Comparison of ENCODE assay signal across 2 cellular contexts in the genomic region with DNA sequence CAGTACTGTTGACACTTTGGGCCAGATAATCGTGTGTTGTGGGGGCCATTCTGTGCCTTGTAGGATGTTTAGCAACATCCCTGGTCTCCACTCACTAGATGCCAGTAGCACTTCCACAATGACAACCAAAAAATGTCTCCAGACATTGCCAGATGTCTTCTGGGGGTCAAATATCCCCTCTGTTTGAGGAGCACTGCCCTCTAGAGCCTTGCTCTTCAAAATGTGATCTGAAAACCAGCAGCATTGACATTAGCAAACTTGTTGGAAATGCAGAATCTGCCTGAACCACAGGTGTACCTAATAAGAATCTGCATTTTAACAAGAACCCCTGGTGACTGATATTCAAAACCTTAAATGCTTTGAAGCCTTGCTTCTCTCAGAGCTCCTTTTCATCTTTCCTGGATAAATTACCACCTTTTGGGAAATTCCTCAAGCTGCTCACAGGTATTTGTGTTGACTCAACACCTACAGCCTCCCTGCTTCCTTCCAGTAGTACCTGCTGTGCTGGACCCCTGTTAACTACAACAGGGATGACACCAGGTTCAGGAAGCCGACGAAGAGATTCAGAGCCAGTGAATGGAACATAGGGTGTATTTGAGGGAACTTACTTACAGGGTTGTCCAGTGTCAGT.
TF ChIP-seq lines count a peak whose summit lies in the region.

No MANE protein-coding gene starts in this region.

TF ChIP-seq in HCT116, 20 proteins besides CTCF, POLR2A, EP300 and RAD21:
- TF ChIP-seq ZFX (IDR thresholded peaks at IDR 0.05) (no peak), EZH2 (IDR thresholded peaks at IDR 0.05) (no peak), ZNF274 (IDR thresholded peaks at IDR 0.05; ENCODE audit: low read depth, low read length) (no peak), SRF (IDR thresholded peaks at IDR 0.05; ENCODE audit: low read depth) (no peak), CBX3 (IDR thresholded peaks at IDR 0.05; ENCODE audit: low read depth) (no peak), JUND (IDR thresholded peaks at IDR 0.05) (no peak), TCF7L2 (IDR thresholded peaks at IDR 0.05; ENCODE audit: borderline replicate concordance, extremely low read depth, insufficient read depth, insufficient read length) (no peak), YY1 (IDR thresholded peaks at IDR 0.05; ENCODE audit: extremely low read depth, insufficient replicate concordance, low read depth, low read length) (no peak), EGR1 (IDR thresholded peaks at IDR 0.05; ENCODE audit: low read depth) (no peak), POLR2AphosphoS5 (IDR thresholded peaks at IDR 0.05; ENCODE audit: low read depth, low read length) (no peak), EZH2phosphoT487 (IDR thresholded peaks at IDR 0.05; ENCODE audit: borderline replicate concordance) (no peak), FOSL1 (IDR thresholded peaks at IDR 0.05; ENCODE audit: low read depth) (no peak)
- TF ChIP-seq, protein P1, sequence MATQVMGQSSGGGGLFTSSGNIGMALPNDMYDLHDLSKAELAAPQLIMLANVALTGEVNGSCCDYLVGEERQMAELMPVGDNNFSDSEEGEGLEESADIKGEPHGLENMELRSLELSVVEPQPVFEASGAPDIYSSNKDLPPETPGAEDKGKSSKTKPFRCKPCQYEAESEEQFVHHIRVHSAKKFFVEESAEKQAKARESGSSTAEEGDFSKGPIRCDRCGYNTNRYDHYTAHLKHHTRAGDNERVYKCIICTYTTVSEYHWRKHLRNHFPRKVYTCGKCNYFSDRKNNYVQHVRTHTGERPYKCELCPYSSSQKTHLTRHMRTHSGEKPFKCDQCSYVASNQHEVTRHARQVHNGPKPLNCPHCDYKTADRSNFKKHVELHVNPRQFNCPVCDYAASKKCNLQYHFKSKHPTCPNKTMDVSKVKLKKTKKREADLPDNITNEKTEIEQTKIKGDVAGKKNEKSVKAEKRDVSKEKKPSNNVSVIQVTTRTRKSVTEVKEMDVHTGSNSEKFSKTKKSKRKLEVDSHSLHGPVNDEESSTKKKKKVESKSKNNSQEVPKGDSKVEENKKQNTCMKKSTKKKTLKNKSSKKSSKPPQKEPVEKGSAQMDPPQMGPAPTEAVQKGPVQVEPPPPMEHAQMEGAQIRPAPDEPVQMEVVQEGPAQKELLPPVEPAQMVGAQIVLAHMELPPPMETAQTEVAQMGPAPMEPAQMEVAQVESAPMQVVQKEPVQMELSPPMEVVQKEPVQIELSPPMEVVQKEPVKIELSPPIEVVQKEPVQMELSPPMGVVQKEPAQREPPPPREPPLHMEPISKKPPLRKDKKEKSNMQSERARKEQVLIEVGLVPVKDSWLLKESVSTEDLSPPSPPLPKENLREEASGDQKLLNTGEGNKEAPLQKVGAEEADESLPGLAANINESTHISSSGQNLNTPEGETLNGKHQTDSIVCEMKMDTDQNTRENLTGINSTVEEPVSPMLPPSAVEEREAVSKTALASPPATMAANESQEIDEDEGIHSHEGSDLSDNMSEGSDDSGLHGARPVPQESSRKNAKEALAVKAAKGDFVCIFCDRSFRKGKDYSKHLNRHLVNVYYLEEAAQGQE (IDR thresholded peaks at IDR 0.05; ENCODE audit: low read depth) = no peak
- TF ChIP-seq, protein P2, sequence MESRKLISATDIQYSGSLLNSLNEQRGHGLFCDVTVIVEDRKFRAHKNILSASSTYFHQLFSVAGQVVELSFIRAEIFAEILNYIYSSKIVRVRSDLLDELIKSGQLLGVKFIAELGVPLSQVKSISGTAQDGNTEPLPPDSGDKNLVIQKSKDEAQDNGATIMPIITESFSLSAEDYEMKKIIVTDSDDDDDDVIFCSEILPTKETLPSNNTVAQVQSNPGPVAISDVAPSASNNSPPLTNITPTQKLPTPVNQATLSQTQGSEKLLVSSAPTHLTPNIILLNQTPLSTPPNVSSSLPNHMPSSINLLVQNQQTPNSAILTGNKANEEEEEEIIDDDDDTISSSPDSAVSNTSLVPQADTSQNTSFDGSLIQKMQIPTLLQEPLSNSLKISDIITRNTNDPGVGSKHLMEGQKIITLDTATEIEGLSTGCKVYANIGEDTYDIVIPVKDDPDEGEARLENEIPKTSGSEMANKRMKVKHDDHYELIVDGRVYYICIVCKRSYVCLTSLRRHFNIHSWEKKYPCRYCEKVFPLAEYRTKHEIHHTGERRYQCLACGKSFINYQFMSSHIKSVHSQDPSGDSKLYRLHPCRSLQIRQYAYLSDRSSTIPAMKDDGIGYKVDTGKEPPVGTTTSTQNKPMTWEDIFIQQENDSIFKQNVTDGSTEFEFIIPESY (IDR thresholded peaks at IDR 0.05; ENCODE audit: extremely low read depth, insufficient replicate concordance, low read length) = no peak

TF ChIP-seq in H1, 55 proteins besides CTCF, POLR2A, EP300 and RAD21:
- TF ChIP-seq KDM4A (IDR thresholded peaks at IDR 0.05; ENCODE audit: low read depth, low read length, severe bottlenecking) (no peak), SAP30 (IDR thresholded peaks at IDR 0.05; ENCODE audit: insufficient read depth, insufficient replicate concordance, low read length) (no peak), HDAC6 (IDR thresholded peaks at IDR 0.05; ENCODE audit: low read depth, low read length) (no peak), BACH1 (IDR thresholded peaks at IDR 0.05; ENCODE audit: low read length) (no peak), NANOG (IDR thresholded peaks at IDR 0.05; ENCODE audit: insufficient read depth, low read depth, low read length, poor library complexity, severe bottlenecking) (no peak), CBX5 (IDR thresholded peaks at IDR 0.05; ENCODE audit: low read depth, low read length) (no peak), SP4 (IDR thresholded peaks at IDR 0.05; ENCODE audit: low read length) (no peak), SUZ12 (IDR thresholded peaks at IDR 0.05; ENCODE audit: low read length) (no peak), JUND (IDR thresholded peaks at IDR 0.05; ENCODE audit: low read length) (no peak), SP1 (IDR thresholded peaks at IDR 0.05; ENCODE audit: low read depth, low read length) (no peak), EZH2 (IDR thresholded peaks at IDR 0.05; ENCODE audit: low read depth, low read length, severe bottlenecking) (no peak), NRF1 (IDR thresholded peaks at IDR 0.05; ENCODE audit: low read depth, low read length) (no peak), MAFK (IDR thresholded peaks at IDR 0.05; ENCODE audit: low read depth, low read length) (no peak), TBP (IDR thresholded peaks at IDR 0.05; ENCODE audit: low read depth, low read length) (no peak), TCF12 (IDR thresholded peaks at IDR 0.05; ENCODE audit: low read depth, low read length) (no peak), SIRT6 (IDR thresholded peaks at IDR 0.05; ENCODE audit: low read length) (no peak), TAF7 (optimal IDR thresholded peaks at IDR 0.05; ENCODE audit: borderline replicate concordance, low read depth, low read length) (no peak)
- TF ChIP-seq, protein P3, sequence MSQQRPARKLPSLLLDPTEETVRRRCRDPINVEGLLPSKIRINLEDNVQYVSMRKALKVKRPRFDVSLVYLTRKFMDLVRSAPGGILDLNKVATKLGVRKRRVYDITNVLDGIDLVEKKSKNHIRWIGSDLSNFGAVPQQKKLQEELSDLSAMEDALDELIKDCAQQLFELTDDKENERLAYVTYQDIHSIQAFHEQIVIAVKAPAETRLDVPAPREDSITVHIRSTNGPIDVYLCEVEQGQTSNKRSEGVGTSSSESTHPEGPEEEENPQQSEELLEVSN (IDR thresholded peaks at IDR 0.05) = no peak
